8 cellular contexts compared by ENCODE assay signal in genomic region chr7:32490127-32490796, GRCh38. TPM values are rescaled to one million over a fixed set of nuclear protein-coding genes. Genes with fewer than 3 reads are reported as not detected.
DNase-seq lines count a peak whose midpoint lies in the region; ATAC-seq and TF ChIP-seq lines count a peak whose summit lies in the region.

LSM5 (minus strand) TSS chr7:32490380; CDS start chr7:32490365, 15 bp downstream.

- peaks cover 11% of the 10 kb centered on the region for H3K36me3 Mint-ChIP-seq in activated naive CD4-positive, alpha-beta T cell treated with anti-CD3 and anti-CD28 coated beads, Interleukin-2, amount 50 U/mL, for 24 hours
- H3K36me3 Mint-ChIP-seq in glutamatergic neuron (ENCODE audit: unreplicated experiment), result no peaks in the 10 kb centered on the region

- peak; percentile 87 for DNase-seq in GM06990 (ENCODE audit: extremely low read depth, insufficient read length)
- DNase-seq in NCI-H1092 (lab: John Stamatoyannopoulos, UW), result peak; percentile 92
- peak; percentile 89 for DNase-seq in glutamatergic neuron
- DNase-seq in osteoblast (ENCODE audit: insufficient read length, low spot score, missing footprints), result peak; percentile 74
- DNase-seq in thoracic aorta (ENCODE audit: low spot score), result peak; percentile 70

- peak within 1 kb of the TSS; percentile 97 for H3K4me2 ChIP-seq in osteoblast (ENCODE audit: insufficient read depth, low read length)

- TF ChIP-seq CTCF in GM06990 (IDR thresholded peaks at IDR 0.05; ENCODE audit: insufficient read depth, low read length, poor library complexity, severe bottlenecking) (no peak), glutamatergic neuron (IDR thresholded peaks at IDR 0.05; ENCODE audit: partially characterized antibody, unreplicated experiment) (no peak), osteoblast (IDR thresholded peaks at IDR 0.05; ENCODE audit: extremely low read depth, low read depth, low read length) (no peak), thoracic aorta (IDR thresholded peaks at IDR 0.05) (no peak)

- H3K27me3 Mint-ChIP-seq in activated naive CD4-positive, alpha-beta T cell treated with anti-CD3 and anti-CD28 coated beads, Interleukin-2, amount 50 U/mL, for 24 hours, result no peaks in the 10 kb centered on the region
- peaks cover 7% of the 10 kb centered on the region for H3K27me3 Mint-ChIP-seq in glutamatergic neuron (ENCODE audit: unreplicated experiment)

- H3K36me3 ChIP-seq in GM06990 (ENCODE audit: control insufficient read depth, insufficient read depth, low read length) (no peaks in the 10 kb centered on the region; the same call in 1 of the 2 replicates), osteoblast (ENCODE audit: insufficient read depth, low read length) (peaks cover 20% of the 10 kb centered on the region), thoracic aorta (peaks cover 7% of the 10 kb centered on the region)

- peaks cover 21% of the 10 kb centered on the region for H3K79me2 ChIP-seq in osteoblast (ENCODE audit: insufficient read depth, low read length)

- peak within 1 kb of the TSS; percentile 93 for H3K4me3 Mint-ChIP-seq in activated naive CD4-positive, alpha-beta T cell treated with anti-CD3 and anti-CD28 coated beads, Interleukin-2, amount 50 U/mL, for 24 hours
- H3K4me3 Mint-ChIP-seq in glutamatergic neuron (ENCODE audit: unreplicated experiment), result peak within 1 kb of the TSS; percentile 91

- peaks cover 28% of the 10 kb centered on the region for H3K4me1 Mint-ChIP-seq in activated naive CD4-positive, alpha-beta T cell treated with anti-CD3 and anti-CD28 coated beads, Interleukin-2, amount 50 U/mL, for 24 hours
- peaks cover 7% of the 10 kb centered on the region for H3K4me1 Mint-ChIP-seq in glutamatergic neuron (ENCODE audit: low read depth, unreplicated experiment)

- H3K4me3 ChIP-seq in GM06990 (replicated peaks; ENCODE audit: low read depth, low read length) (peak within 1 kb of the TSS; percentile 73), osteoblast (ENCODE audit: insufficient read depth, low read length) (peak within 1 kb of the TSS; percentile 95), thoracic aorta (peak within 1 kb of the TSS; percentile 78)

- H3K9me3 Mint-ChIP-seq in activated naive CD4-positive, alpha-beta T cell treated with anti-CD3 and anti-CD28 coated beads, Interleukin-2, amount 50 U/mL, for 24 hours, result no peaks in the 10 kb centered on the region
- H3K9me3 Mint-ChIP-seq in glutamatergic neuron (ENCODE audit: unreplicated experiment), result peaks cover 8% of the 10 kb centered on the region

- peak; percentile 89 for ATAC-seq in HG02588 (IDR thresholded peaks at IDR 0.05; ENCODE audit: unreplicated experiment)
- ATAC-seq in SK-N-SH treated with all-trans-retinoic acid at 6 μM for 48 hours, result peak; percentile 90
- peak; percentile 87 for ATAC-seq in thoracic aorta (ENCODE audit: insufficient number of reproducible peaks, low FRiP score, low read depth)

- H3K4me1 ChIP-seq in osteoblast (ENCODE audit: insufficient read depth, low read length), result peaks cover 8% of the 10 kb centered on the region
- H3K4me1 ChIP-seq in thoracic aorta (ENCODE audit: control insufficient read depth in 1 of 2, low read depth in 2 of 2), result peaks cover 4 to 24% of the 10 kb centered on the region in 2 donors

- H3K27ac ChIP-seq in osteoblast (ENCODE audit: low read depth, low read length) (peak within 1 kb of the TSS; percentile 75), thoracic aorta (peak within 1 kb of the TSS; percentile 69 to 74)

- peak within 1 kb of the TSS; percentile 100 for H2AFZ ChIP-seq in osteoblast (ENCODE audit: low read length)

- H4K20me1 ChIP-seq in osteoblast (ENCODE audit: insufficient read depth, low read length), result no peaks in the 10 kb centered on the region

- H3K9me3 ChIP-seq in osteoblast (ENCODE audit: low read depth, low read length) (no peaks in the 10 kb centered on the region), thoracic aorta (no peaks in the 10 kb centered on the region)

- no peaks in the 10 kb centered on the region for H3K27me3 ChIP-seq in GM06990 (replicated peaks; ENCODE audit: control insufficient read depth, insufficient read depth, low read length)
- no peaks in the 10 kb centered on the region for H3K27me3 ChIP-seq in osteoblast (ENCODE audit: insufficient read depth, low read length)
- H3K27me3 ChIP-seq in thoracic aorta (replicated peaks; ENCODE audit: insufficient read depth), result no peaks in the 10 kb centered on the region

- peak within 1 kb of the TSS; percentile 96 for H3K27ac Mint-ChIP-seq in activated naive CD4-positive, alpha-beta T cell treated with anti-CD3 and anti-CD28 coated beads, Interleukin-2, amount 50 U/mL, for 24 hours
- peak within 1 kb of the TSS; percentile 93 for H3K27ac Mint-ChIP-seq in glutamatergic neuron (ENCODE audit: unreplicated experiment)

TF ChIP-seq in SK-N-SH treated with all-trans-retinoic acid at 6 μM for 48 hours, 23 proteins besides CTCF, POLR2A, EP300 and RAD21:
- TF ChIP-seq OSR1 (CRISPR knock-in tag; IDR thresholded peaks at IDR 0.05) (no peak), CSRNP3 (CRISPR knock-in tag; IDR thresholded peaks at IDR 0.05) (peak; percentile 75; the same call in 1 of the 2 replicates), SNAI2 (CRISPR knock-in tag; IDR thresholded peaks at IDR 0.05) (no peak), TCF4 (CRISPR knock-in tag; IDR thresholded peaks at IDR 0.05; ENCODE audit: borderline replicate concordance) (peak; percentile 9; the same call in 1 of the 2 replicates), ZFP3 (CRISPR knock-in tag; IDR thresholded peaks at IDR 0.05) (peak; percentile 21; the same call in 1 of the 2 replicates), POU6F1 (CRISPR knock-in tag; IDR thresholded peaks at IDR 0.05; ENCODE audit: borderline replicate concordance, low read depth) (peak; percentile 53; the same call in 1 of the 2 replicates), RARB (CRISPR knock-in tag; IDR thresholded peaks at IDR 0.05) (0 out of 2 replicates have a peak, but pooled peaks have one; percentile 23), TSHZ2 (CRISPR knock-in tag; IDR thresholded peaks at IDR 0.05) (peak; percentile 82)

RNA-seq across cellular contexts. Expression of gene LSM5, which starts in this region (rescaled TPM):
- total RNA-seq in glutamatergic neuron (ENCODE audit: unreplicated experiment) (46.6 TPM), osteoblast (16.8 and 17.4 TPM in 2 replicates), thoracic aorta (10 to 100 TPM in 1 of 2 donors, 1 to 10 TPM in 1; 9.2 to 11.3 TPM)

Comparison
In these comparisons a context has a peak if more than half of its experiments do, and no peak if none do; other contexts are left out.
1. Peak in every context shown above with its lines: DNase-seq, ATAC-seq, H3K4me3 ChIP-seq and H3K27ac ChIP-seq.